In the genomic region with DNA sequence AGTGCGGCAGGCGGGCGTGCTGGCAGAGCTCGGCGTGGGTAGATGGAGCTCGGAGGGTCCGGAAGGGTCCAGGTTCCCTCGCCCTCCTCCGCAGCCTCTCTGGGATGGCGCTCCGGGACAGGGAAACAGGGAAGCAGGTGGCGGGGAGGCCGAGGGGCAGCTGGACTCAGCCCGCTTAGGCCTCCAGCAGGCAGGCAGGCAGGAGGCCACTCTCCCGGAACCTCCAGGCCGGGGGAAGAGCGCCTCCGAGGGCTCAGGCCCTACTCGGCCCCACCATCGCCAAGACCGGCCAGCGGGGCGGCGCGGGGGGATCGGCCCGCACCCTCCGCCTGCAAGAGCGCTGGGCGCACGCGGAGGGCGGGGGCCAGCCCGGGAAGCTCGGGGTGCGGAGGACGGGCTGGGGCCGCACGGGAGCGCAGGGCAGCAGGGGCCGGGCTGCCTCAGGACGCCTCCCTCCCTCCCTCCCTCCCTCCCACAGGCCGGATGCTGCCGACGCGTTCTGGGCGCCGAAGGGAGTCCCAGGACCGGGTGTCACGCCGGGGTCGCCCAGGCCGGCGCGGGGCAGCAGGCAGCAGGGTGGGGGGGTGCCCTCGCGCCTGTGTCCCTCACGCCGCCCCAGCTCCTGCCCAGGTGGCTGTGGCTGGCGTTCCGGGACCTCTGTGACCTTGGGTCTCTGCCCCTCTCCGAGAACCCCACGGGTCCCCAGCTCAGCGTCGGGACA, we compare ENCODE assay signal across 1 cellular context.
TF ChIP-seq lines count a peak whose summit lies in the region.

No MANE protein-coding gene starts in this region.

TF ChIP-seq in HepG2, 621 proteins besides CTCF, POLR2A, EP300 and RAD21 (continued from another document and continues in another):
- TF ChIP-seq, protein P1, sequence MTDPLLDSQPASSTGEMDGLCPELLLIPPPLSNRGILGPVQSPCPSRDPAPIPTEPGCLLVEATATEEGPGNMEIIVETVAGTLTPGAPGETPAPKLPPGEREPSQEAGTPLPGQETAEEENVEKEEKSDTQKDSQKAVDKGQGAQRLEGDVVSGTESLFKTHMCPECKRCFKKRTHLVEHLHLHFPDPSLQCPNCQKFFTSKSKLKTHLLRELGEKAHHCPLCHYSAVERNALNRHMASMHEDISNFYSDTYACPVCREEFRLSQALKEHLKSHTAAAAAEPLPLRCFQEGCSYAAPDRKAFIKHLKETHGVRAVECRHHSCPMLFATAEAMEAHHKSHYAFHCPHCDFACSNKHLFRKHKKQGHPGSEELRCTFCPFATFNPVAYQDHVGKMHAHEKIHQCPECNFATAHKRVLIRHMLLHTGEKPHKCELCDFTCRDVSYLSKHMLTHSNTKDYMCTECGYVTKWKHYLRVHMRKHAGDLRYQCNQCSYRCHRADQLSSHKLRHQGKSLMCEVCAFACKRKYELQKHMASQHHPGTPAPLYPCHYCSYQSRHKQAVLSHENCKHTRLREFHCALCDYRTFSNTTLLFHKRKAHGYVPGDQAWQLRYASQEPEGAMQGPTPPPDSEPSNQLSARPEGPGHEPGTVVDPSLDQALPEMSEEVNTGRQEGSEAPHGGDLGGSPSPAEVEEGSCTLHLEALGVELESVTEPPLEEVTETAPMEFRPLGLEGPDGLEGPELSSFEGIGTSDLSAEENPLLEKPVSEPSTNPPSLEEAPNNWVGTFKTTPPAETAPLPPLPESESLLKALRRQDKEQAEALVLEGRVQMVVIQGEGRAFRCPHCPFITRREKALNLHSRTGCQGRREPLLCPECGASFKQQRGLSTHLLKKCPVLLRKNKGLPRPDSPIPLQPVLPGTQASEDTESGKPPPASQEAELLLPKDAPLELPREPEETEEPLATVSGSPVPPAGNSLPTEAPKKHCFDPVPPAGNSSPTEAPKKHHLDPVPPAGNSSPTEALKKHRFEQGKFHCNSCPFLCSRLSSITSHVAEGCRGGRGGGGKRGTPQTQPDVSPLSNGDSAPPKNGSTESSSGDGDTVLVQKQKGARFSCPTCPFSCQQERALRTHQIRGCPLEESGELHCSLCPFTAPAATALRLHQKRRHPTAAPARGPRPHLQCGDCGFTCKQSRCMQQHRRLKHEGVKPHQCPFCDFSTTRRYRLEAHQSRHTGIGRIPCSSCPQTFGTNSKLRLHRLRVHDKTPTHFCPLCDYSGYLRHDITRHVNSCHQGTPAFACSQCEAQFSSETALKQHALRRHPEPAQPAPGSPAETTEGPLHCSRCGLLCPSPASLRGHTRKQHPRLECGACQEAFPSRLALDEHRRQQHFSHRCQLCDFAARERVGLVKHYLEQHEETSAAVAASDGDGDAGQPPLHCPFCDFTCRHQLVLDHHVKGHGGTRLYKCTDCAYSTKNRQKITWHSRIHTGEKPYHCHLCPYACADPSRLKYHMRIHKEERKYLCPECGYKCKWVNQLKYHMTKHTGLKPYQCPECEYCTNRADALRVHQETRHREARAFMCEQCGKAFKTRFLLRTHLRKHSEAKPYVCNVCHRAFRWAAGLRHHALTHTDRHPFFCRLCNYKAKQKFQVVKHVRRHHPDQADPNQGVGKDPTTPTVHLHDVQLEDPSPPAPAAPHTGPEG (CRISPR knock-in tag; IDR thresholded peaks at IDR 0.05), result no peak; the same call in 1 of the 2 replicates
- TF ChIP-seq ARHGAP35 (CRISPR knock-in tag; IDR thresholded peaks at IDR 0.05; ENCODE audit: borderline replicate concordance) (no peak), ZNF224 (CRISPR knock-in tag; IDR thresholded peaks at IDR 0.05) (no peak), ZNF720 (CRISPR knock-in tag; IDR thresholded peaks at IDR 0.05) (no peak), TOE1 (CRISPR knock-in tag; IDR thresholded peaks at IDR 0.05) (no peak), ZNF263 (CRISPR knock-in tag; IDR thresholded peaks at IDR 0.05) (no peak), ETV6 (CRISPR knock-in tag; conservative IDR thresholded peaks at IDR 0.05) (no peak), ZNF530 (CRISPR knock-in tag; IDR thresholded peaks at IDR 0.05; ENCODE audit: low read depth) (no peak), ZNF552 (CRISPR knock-in tag; IDR thresholded peaks at IDR 0.05; ENCODE audit: borderline replicate concordance) (no peak), ZBTB20 (CRISPR knock-in tag; IDR thresholded peaks at IDR 0.05; ENCODE audit: borderline replicate concordance, low read depth) (no peak; the same call in 1 of the 2 replicates), NONO (IDR thresholded peaks at IDR 0.05) (no peak), NONO (CRISPR knock-in tag; conservative IDR thresholded peaks at IDR 0.05) (no peak; the same call in 1 of the 2 replicates), ZNF274 (CRISPR knock-in tag; IDR thresholded peaks at IDR 0.05) (peak; percentile 71; the same call in 1 of the 2 replicates), ZNF674 (CRISPR knock-in tag; IDR thresholded peaks at IDR 0.05; ENCODE audit: low read depth) (no peak), SP140L (CRISPR knock-in tag; IDR thresholded peaks at IDR 0.05; ENCODE audit: borderline replicate concordance) (no peak), ZNF432 (CRISPR knock-in tag; IDR thresholded peaks at IDR 0.05; ENCODE audit: borderline replicate concordance) (no peak), MXI1 (IDR thresholded peaks at IDR 0.05; ENCODE audit: borderline replicate concordance, low read depth, low read length) (no peak), NR2F1 (CRISPR knock-in tag; IDR thresholded peaks at IDR 0.05) (no peak), NAIF1 (CRISPR knock-in tag; IDR thresholded peaks at IDR 0.05; ENCODE audit: borderline replicate concordance) (no peak), PRMT3 (CRISPR knock-in tag; IDR thresholded peaks at IDR 0.05; ENCODE audit: borderline replicate concordance, low read depth) (no peak), MAFK (conservative IDR thresholded peaks at IDR 0.05 in 1 of 2, IDR thresholded peaks at IDR 0.05 in 1 of 2; ENCODE audit: low read length in 2 of 2) (no peak), HOXD1 (CRISPR knock-in tag; IDR thresholded peaks at IDR 0.05) (no peak), ZNF781 (CRISPR knock-in tag; IDR thresholded peaks at IDR 0.05; ENCODE audit: borderline replicate concordance, not compliant biosample characterization) (no peak), ELF4 (CRISPR knock-in tag; IDR thresholded peaks at IDR 0.05; ENCODE audit: borderline replicate concordance) (no peak), GPN1 (CRISPR knock-in tag; IDR thresholded peaks at IDR 0.05; ENCODE audit: borderline replicate concordance) (0 out of 2 replicates have a peak, but pooled peaks have one; percentile 65), MTA3 (CRISPR knock-in tag; IDR thresholded peaks at IDR 0.05) (no peak), REPIN1 (CRISPR knock-in tag; IDR thresholded peaks at IDR 0.05; ENCODE audit: borderline replicate concordance, low read depth) (0 out of 2 replicates have a peak, but pooled peaks have one; percentile 16), ZNF501 (CRISPR knock-in tag; IDR thresholded peaks at IDR 0.05) (no peak), ZNF558 (CRISPR knock-in tag; IDR thresholded peaks at IDR 0.05; ENCODE audit: borderline replicate concordance) (peak; percentile 47; the same call in 1 of the 2 replicates), ZNF883 (CRISPR knock-in tag; IDR thresholded peaks at IDR 0.05; ENCODE audit: not compliant biosample characterization) (no peak), ZNF761 (CRISPR knock-in tag; conservative IDR thresholded peaks at IDR 0.05) (no peak), ZKSCAN8 (CRISPR knock-in tag; IDR thresholded peaks at IDR 0.05; ENCODE audit: borderline replicate concordance) (no peak), ZNF354B (CRISPR knock-in tag; IDR thresholded peaks at IDR 0.05) (no peak)
- TF ChIP-seq, protein P2, sequence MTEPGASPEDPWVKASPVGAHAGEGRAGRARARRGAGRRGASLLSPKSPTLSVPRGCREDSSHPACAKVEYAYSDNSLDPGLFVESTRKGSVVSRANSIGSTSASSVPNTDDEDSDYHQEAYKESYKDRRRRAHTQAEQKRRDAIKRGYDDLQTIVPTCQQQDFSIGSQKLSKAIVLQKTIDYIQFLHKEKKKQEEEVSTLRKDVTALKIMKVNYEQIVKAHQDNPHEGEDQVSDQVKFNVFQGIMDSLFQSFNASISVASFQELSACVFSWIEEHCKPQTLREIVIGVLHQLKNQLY (CRISPR knock-in tag; IDR thresholded peaks at IDR 0.05), result no peak
- TF ChIP-seq, protein P3, sequence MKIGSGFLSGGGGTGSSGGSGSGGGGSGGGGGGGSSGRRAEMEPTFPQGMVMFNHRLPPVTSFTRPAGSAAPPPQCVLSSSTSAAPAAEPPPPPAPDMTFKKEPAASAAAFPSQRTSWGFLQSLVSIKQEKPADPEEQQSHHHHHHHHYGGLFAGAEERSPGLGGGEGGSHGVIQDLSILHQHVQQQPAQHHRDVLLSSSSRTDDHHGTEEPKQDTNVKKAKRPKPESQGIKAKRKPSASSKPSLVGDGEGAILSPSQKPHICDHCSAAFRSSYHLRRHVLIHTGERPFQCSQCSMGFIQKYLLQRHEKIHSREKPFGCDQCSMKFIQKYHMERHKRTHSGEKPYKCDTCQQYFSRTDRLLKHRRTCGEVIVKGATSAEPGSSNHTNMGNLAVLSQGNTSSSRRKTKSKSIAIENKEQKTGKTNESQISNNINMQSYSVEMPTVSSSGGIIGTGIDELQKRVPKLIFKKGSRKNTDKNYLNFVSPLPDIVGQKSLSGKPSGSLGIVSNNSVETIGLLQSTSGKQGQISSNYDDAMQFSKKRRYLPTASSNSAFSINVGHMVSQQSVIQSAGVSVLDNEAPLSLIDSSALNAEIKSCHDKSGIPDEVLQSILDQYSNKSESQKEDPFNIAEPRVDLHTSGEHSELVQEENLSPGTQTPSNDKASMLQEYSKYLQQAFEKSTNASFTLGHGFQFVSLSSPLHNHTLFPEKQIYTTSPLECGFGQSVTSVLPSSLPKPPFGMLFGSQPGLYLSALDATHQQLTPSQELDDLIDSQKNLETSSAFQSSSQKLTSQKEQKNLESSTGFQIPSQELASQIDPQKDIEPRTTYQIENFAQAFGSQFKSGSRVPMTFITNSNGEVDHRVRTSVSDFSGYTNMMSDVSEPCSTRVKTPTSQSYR (CRISPR knock-in tag; IDR thresholded peaks at IDR 0.05; ENCODE audit: borderline replicate concordance), result no peak
- TF ChIP-seq, protein P4, sequence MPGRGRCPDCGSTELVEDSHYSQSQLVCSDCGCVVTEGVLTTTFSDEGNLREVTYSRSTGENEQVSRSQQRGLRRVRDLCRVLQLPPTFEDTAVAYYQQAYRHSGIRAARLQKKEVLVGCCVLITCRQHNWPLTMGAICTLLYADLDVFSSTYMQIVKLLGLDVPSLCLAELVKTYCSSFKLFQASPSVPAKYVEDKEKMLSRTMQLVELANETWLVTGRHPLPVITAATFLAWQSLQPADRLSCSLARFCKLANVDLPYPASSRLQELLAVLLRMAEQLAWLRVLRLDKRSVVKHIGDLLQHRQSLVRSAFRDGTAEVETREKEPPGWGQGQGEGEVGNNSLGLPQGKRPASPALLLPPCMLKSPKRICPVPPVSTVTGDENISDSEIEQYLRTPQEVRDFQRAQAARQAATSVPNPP (CRISPR knock-in tag; IDR thresholded peaks at IDR 0.05), result no peak
- TF ChIP-seq, protein P5, sequence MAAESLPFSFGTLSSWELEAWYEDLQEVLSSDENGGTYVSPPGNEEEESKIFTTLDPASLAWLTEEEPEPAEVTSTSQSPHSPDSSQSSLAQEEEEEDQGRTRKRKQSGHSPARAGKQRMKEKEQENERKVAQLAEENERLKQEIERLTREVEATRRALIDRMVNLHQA (CRISPR knock-in tag; IDR thresholded peaks at IDR 0.05), result no peak
- TF ChIP-seq, protein P6, sequence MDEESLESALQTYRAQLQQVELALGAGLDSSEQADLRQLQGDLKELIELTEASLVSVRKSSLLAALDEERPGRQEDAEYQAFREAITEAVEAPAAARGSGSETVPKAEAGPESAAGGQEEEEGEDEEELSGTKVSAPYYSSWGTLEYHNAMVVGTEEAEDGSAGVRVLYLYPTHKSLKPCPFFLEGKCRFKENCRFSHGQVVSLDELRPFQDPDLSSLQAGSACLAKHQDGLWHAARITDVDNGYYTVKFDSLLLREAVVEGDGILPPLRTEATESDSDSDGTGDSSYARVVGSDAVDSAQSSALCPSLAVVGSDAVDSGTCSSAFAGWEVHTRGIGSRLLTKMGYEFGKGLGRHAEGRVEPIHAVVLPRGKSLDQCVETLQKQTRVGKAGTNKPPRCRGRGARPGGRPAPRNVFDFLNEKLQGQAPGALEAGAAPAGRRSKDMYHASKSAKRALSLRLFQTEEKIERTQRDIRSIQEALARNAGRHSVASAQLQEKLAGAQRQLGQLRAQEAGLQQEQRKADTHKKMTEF (CRISPR knock-in tag; IDR thresholded peaks at IDR 0.05), result no peak
- TF ChIP-seq, protein P7, sequence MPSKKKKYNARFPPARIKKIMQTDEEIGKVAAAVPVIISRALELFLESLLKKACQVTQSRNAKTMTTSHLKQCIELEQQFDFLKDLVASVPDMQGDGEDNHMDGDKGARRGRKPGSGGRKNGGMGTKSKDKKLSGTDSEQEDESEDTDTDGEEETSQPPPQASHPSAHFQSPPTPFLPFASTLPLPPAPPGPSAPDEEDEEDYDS (CRISPR knock-in tag; IDR thresholded peaks at IDR 0.05), result no peak
- TF ChIP-seq, protein P8, sequence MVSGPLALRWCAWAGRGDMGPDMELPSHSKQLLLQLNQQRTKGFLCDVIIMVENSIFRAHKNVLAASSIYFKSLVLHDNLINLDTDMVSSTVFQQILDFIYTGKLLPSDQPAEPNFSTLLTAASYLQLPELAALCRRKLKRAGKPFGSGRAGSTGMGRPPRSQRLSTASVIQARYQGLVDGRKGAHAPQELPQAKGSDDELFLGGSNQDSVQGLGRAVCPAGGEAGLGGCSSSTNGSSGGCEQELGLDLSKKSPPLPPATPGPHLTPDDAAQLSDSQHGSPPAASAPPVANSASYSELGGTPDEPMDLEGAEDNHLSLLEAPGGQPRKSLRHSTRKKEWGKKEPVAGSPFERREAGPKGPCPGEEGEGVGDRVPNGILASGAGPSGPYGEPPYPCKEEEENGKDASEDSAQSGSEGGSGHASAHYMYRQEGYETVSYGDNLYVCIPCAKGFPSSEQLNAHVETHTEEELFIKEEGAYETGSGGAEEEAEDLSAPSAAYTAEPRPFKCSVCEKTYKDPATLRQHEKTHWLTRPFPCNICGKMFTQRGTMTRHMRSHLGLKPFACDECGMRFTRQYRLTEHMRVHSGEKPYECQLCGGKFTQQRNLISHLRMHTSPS (CRISPR knock-in tag; IDR thresholded peaks at IDR 0.05; ENCODE audit: low read depth), result no peak
- TF ChIP-seq, protein P9, sequence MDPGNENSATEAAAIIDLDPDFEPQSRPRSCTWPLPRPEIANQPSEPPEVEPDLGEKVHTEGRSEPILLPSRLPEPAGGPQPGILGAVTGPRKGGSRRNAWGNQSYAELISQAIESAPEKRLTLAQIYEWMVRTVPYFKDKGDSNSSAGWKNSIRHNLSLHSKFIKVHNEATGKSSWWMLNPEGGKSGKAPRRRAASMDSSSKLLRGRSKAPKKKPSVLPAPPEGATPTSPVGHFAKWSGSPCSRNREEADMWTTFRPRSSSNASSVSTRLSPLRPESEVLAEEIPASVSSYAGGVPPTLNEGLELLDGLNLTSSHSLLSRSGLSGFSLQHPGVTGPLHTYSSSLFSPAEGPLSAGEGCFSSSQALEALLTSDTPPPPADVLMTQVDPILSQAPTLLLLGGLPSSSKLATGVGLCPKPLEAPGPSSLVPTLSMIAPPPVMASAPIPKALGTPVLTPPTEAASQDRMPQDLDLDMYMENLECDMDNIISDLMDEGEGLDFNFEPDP (CRISPR knock-in tag; conservative IDR thresholded peaks at IDR 0.05), result no peak
- TF ChIP-seq, protein P10, sequence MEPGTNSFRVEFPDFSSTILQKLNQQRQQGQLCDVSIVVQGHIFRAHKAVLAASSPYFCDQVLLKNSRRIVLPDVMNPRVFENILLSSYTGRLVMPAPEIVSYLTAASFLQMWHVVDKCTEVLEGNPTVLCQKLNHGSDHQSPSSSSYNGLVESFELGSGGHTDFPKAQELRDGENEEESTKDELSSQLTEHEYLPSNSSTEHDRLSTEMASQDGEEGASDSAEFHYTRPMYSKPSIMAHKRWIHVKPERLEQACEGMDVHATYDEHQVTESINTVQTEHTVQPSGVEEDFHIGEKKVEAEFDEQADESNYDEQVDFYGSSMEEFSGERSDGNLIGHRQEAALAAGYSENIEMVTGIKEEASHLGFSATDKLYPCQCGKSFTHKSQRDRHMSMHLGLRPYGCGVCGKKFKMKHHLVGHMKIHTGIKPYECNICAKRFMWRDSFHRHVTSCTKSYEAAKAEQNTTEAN (CRISPR knock-in tag; conservative IDR thresholded peaks at IDR 0.05), result no peak
